20 cellular contexts compared by ENCODE assay signal in the genomic region with DNA sequence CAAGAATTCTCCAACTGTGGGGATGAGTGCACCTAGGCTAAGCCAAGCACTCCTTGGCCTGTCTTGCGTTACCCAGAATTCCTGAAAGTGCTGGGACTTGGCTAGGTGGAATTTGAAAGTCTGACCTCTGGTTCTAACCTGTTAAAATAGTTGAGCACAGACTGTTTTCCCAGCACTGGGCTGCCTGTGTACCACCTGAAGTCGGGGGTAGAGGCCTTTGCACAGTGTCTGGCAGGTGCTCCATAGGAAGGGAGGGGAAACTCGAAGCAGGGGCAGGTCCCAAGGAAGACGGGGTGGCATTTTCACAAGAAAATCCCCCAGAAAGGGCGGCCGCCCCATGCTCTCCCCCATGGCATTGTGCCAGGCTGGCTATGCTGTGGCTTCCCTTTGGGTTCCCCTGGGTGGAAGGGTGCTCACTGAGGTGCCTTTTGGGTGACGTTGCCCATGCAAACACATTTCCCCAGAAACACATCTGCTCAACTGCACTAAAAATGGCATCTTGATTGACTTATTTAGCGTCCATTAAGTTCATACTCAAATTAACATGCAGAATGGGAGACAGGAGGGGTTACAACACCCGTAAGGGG.
DNase-seq lines count a peak whose midpoint lies in the region; ATAC-seq and TF ChIP-seq lines count a peak whose summit lies in the region.
"Had no signal": no experiment of that assay in that cellular context is flagged by ENCODE, and none has a peak within 500 bp of the region (broad histone marks: within the 10 kb centered on the region; RNA-seq: fewer than 3 reads in every experiment).

No MANE protein-coding gene starts in this region.

- peak overlapping the region; percentile 45 for H3K4me3 ChIP-seq in DOHH2 (ENCODE audit: low read length)
- H3K4me3 ChIP-seq in GM23248, result no peak overlapping the region
- H3K4me3 ChIP-seq: GM12878, MG63, Peyer's patch, SK-N-MC had no signal

- H3K36me3 Mint-ChIP-seq in stimulated activated naive B cell treated with anti-CD40 and anti-IgM and Interleukin-4, amounts not matched to agents 10 μg/mL and 1 μg/mL and 100 μg/mL, for 72 hours, result no peaks in the 10 kb centered on the region
- H3K36me3 Mint-ChIP-seq: CD8-positive, alpha-beta T cell had no signal

- POLR2A ChIA-PET in RWPE1 (lab: Yijun Ruan, JAX; ENCODE audit: low non-redundant PET), result interaction anchor here (0.5 kb wide), 1 partner anchor 63 kb away, joined by 3 read pairs; a partner anchor contains a TSS

- no peaks in the 10 kb centered on the region for H3K27me3 Mint-ChIP-seq in stimulated activated naive B cell treated with anti-CD40 and anti-IgM and Interleukin-4, amounts not matched to agents 10 μg/mL and 1 μg/mL and 100 μg/mL, for 72 hours

- H3K4me3 Mint-ChIP-seq in stimulated activated naive B cell treated with anti-CD40 and anti-IgM and Interleukin-4, amounts not matched to agents 10 μg/mL and 1 μg/mL and 100 μg/mL, for 72 hours, result peak overlapping the region; percentile 23 to 52
- H3K4me3 Mint-ChIP-seq: CD8-positive, alpha-beta T cell had no signal

- H4K20me1 ChIP-seq in DOHH2 (ENCODE audit: control insufficient read depth, insufficient read depth, low read depth, low read length), result no peaks in the 10 kb centered on the region
- no peaks in the 10 kb centered on the region for H4K20me1 ChIP-seq in GM23248 (ENCODE audit: insufficient read depth)

- H3K27me3 ChIP-seq in DOHH2 (ENCODE audit: control insufficient read depth, low read length), result no peaks in the 10 kb centered on the region
- H3K27me3 ChIP-seq in GM23248 (replicated peaks; ENCODE audit: insufficient read depth), result no peaks in the 10 kb centered on the region; the same call in 1 of the 2 replicates
- H3K27me3 ChIP-seq: MG63, Peyer's patch had no signal

- 89 to 92% methylated on average over 9 of the region's 9 CpGs for WGBS in GM23248 (ENCODE audit: low coverage in 1 of 2, low lambda C conversion rate in 2 of 2, missing lambda C conversion rate in 2 of 2), 2 experiments

- in situ Hi-C loops in GM23248 (cut with MboI), result loop anchor here (10.0 kb wide), 2 partner anchors 284 to 404 kb away; no protein-coding TSS in a partner anchor

- H3K4me1 ChIP-seq in DOHH2 (ENCODE audit: control insufficient read depth, low read length) (peaks cover 73% of the 10 kb centered on the region), GM23248 (ENCODE audit: insufficient read depth) (peaks cover 13% of the 10 kb centered on the region)
- H3K4me1 ChIP-seq: Caco-2, Peyer's patch had no signal

- TF ChIP-seq CTCF in DOHH2 (IDR thresholded peaks at IDR 0.05; ENCODE audit: low read depth, low read length, poor library complexity, severe bottlenecking) (no peak), RWPE1 (conservative IDR thresholded peaks at IDR 0.05; ENCODE audit: low read depth) (no peak)

- H3K4me1 Mint-ChIP-seq in stimulated activated naive B cell treated with anti-CD40 and anti-IgM and Interleukin-4, amounts not matched to agents 10 μg/mL and 1 μg/mL and 100 μg/mL, for 72 hours, result peaks cover 44 to 83% of the 10 kb centered on the region in 2 donors

- no peak overlapping the region for H2AFZ ChIP-seq in GM23248

- H3K9me2 ChIP-seq in DOHH2 (replicated peaks; ENCODE audit: control insufficient read depth, low read length), result no peaks in the 10 kb centered on the region
- no peaks in the 10 kb centered on the region for H3K9me2 ChIP-seq in GM23248 (ENCODE audit: insufficient read depth)

- H3K4me2 ChIP-seq in DOHH2 (ENCODE audit: low read length) (peak overlapping the region; percentile 73), GM23248 (ENCODE audit: unreplicated experiment) (no peak overlapping the region)

- DNase-seq in RWPE1 (ENCODE audit: low spot score), result no peak
- DNase-seq in germinal center (ENCODE audit: low spot score), result peak; percentile 82
- DNase-seq in stimulated activated naive B cell treated with anti-CD40 and anti-IgM and Interleukin-4, amounts not matched to agents 10 μg/mL and 1 μg/mL and 100 μg/mL, for 72 hours, result peak; percentile 79
- DNase-seq in GM23248, result no peak
- no peak for DNase-seq in stimulated activated CD4-positive, alpha-beta T cell treated with anti-CD3 and anti-CD28 coated beads, Interleukin-15, amount 100 ng/mL, for 24 hours
- DNase-seq: CD8-positive, alpha-beta T cell; GDM1; NCI-H1694; NCI-H2081; NCI-H510A; Peyer's patch; SIG-M5 had no signal

- peak overlapping the region; percentile 94 for H3K27ac Mint-ChIP-seq in stimulated activated naive B cell treated with anti-CD40 and anti-IgM and Interleukin-4, amounts not matched to agents 10 μg/mL and 1 μg/mL and 100 μg/mL, for 72 hours
- H3K27ac Mint-ChIP-seq: CD8-positive, alpha-beta T cell had no signal

- H3K36me3 ChIP-seq in DOHH2 (ENCODE audit: control insufficient read depth, low read length), result peaks cover 3% of the 10 kb centered on the region; the same call in 1 of the 2 replicates
- H3K36me3 ChIP-seq in GM23248 (ENCODE audit: low read depth), result no peaks in the 10 kb centered on the region
- H3K36me3 ChIP-seq: MG63, Peyer's patch had no signal

- H3F3A ChIP-seq in DOHH2 (ENCODE audit: control insufficient read depth, insufficient read depth) (peaks cover 20% of the 10 kb centered on the region), GM23248 (ENCODE audit: insufficient read depth) (peaks cover 13% of the 10 kb centered on the region; the same call in 1 of the 2 replicates)

- H3K79me2 ChIP-seq in DOHH2 (ENCODE audit: control insufficient read depth, low read length) (peaks cover under 1% of the 10 kb centered on the region), GM23248 (ENCODE audit: insufficient read depth) (no peaks in the 10 kb centered on the region)

- no peaks in the 10 kb centered on the region for H3K9me3 Mint-ChIP-seq in stimulated activated naive B cell treated with anti-CD40 and anti-IgM and Interleukin-4, amounts not matched to agents 10 μg/mL and 1 μg/mL and 100 μg/mL, for 72 hours
- H3K9me3 Mint-ChIP-seq: CD8-positive, alpha-beta T cell had no signal

- H3K9me3 ChIP-seq in DOHH2 (ENCODE audit: control insufficient read depth, insufficient read depth, low read length) (peaks cover 9% of the 10 kb centered on the region; the same call in 1 of the 2 replicates), GM23248 (ENCODE audit: low read depth) (no peaks in the 10 kb centered on the region)
- H3K9me3 ChIP-seq: Caco-2, MG63, Peyer's patch had no signal

- peak; percentile 89 to 92 for ATAC-seq in stimulated activated naive B cell treated with anti-CD40 and anti-IgM and Interleukin-4, amounts not matched to agents 10 μg/mL and 1 μg/mL and 100 μg/mL, for 72 hours (replicated peaks)
- ATAC-seq in HG03457 (IDR thresholded peaks at IDR 0.05; ENCODE audit: unreplicated experiment), result no peak
- ATAC-seq: CD8-positive, alpha-beta T cell; GM12878 had no signal

- peak overlapping the region; percentile 75 for H3K27ac ChIP-seq in DOHH2 (ENCODE audit: low read depth, low read length)
- H3K27ac ChIP-seq in RWPE1, result peak overlapping the region; percentile 61; the same call in 1 of the 2 replicates
- H3K27ac ChIP-seq in GM23248, result no peak overlapping the region
- H3K27ac ChIP-seq: C4-2B, HL-60, Peyer's patch, SK-N-MC had no signal

- no peak overlapping the region for H3K9ac ChIP-seq in GM23248

- CTCF ChIA-PET in RWPE1 (lab: Yijun Ruan, JAX), result interaction anchor here (0.6 to 2.0 kb wide), 3 partner anchors 11 to 241 kb away, joined by 3 to 22 read pairs (median 3); no protein-coding TSS in a partner anchor

Comparison
In these comparisons a context has a peak if more than half of its experiments do, and no peak if none do; other contexts are left out.
1. DNase-seq: peak in germinal center (single experiment) and stimulated activated naive B cell treated with anti-CD40 and anti-IgM and Interleukin-4, amounts not matched to agents 10 μg/mL and 1 μg/mL and 100 μg/mL, for 72 hours (single experiment); none in RWPE1 (single experiment), GM23248 (single experiment) and stimulated activated CD4-positive, alpha-beta T cell treated with anti-CD3 and anti-CD28 coated beads, Interleukin-15, amount 100 ng/mL, for 24 hours (single experiment).